18 cellular contexts compared by ENCODE assay signal in genomic region chr6:79755967-79756366, GRCh38.
"Had no signal": no experiment of that assay in that cellular context is flagged by ENCODE, and none has a peak within 500 bp of the region (broad histone marks: within the 10 kb centered on the region; RNA-seq: fewer than 3 reads in every experiment).

No MANE protein-coding gene starts in this region.

- H3K9ac ChIP-seq: SK-N-SH had no signal

- H3K4me2 ChIP-seq: SK-N-SH had no signal

- H3K4me3 ChIP-seq: MG63 had no signal

- DNase-seq: Karpas-422, KG1, MG63, NCI-H1092, NCI-H1105 treated with DMSO at 0.1 percent for 48 hours, NCI-H1417 treated with DMSO at 0.1 percent for 48 hours, NCI-H146, NCI-H1694 treated with DMSO at 0.1 percent for 48 hours, NCI-H1930, NCI-H2081, NCI-H2107, NCI-H2227 treated with DMSO at 0.1 percent for 48 hours, NCI-H524 treated with DMSO at 0.1 percent for 48 hours, NCI-H774, Right ventricle myocardium superior, RPMI8226, SK-N-SH had no signal

- H3K9me3 ChIP-seq: MG63, SK-N-SH had no signal

- H3K36me3 ChIP-seq: MG63 had no signal

- H3K27me3 ChIP-seq: MG63 had no signal

- FAIRE-seq: RCC 7860 had no signal
